Comparison of ENCODE assay signal across 2 cellular contexts in genomic region chr10:33165911-33166310, GRCh38.
TF ChIP-seq lines count a peak whose summit lies in the region.

No MANE protein-coding gene starts in this region.

TF ChIP-seq in GM23338, 12 proteins besides CTCF, POLR2A, EP300 and RAD21 (continued from another document):
- TF ChIP-seq REST (IDR thresholded peaks at IDR 0.05; ENCODE audit: unreplicated experiment) (no peak), NANOG (IDR thresholded peaks at IDR 0.05; ENCODE audit: borderline replicate concordance) (no peak), ETS1 (IDR thresholded peaks at IDR 0.05) (no peak), ZNF114 (CRISPR knock-in tag; IDR thresholded peaks at IDR 0.05) (no peak), ZNF331 (CRISPR knock-in tag; IDR thresholded peaks at IDR 0.05; ENCODE audit: low read depth) (no peak), POLR2AphosphoS5 (IDR thresholded peaks at IDR 0.05; ENCODE audit: low read depth) (no peak), CREB1 (CRISPR knock-in tag; IDR thresholded peaks at IDR 0.05; ENCODE audit: low read depth) (no peak), ZNF462 (CRISPR knock-in tag; IDR thresholded peaks at IDR 0.05) (no peak), JUNB (IDR thresholded peaks at IDR 0.05; ENCODE audit: unreplicated experiment) (no peak)
TF ChIP-seq in GM23338: peak in this region for 0.

TF ChIP-seq in WTC11, 78 proteins besides CTCF, POLR2A, EP300 and RAD21 (continued from another document):
- TF ChIP-seq MAX (CRISPR knock-in tag; IDR thresholded peaks at IDR 0.05), result no peak
- no peak for TF ChIP-seq EMX1 (CRISPR knock-in tag; IDR thresholded peaks at IDR 0.05)
- TF ChIP-seq PRRX2 (CRISPR knock-in tag; IDR thresholded peaks at IDR 0.05), result no peak
- TF ChIP-seq ZNF512 (CRISPR knock-in tag; IDR thresholded peaks at IDR 0.05; ENCODE audit: borderline replicate concordance), result no peak
- TF ChIP-seq CBFB (CRISPR knock-in tag; IDR thresholded peaks at IDR 0.05; ENCODE audit: low read depth), result no peak
- no peak for TF ChIP-seq CREM (CRISPR knock-in tag; IDR thresholded peaks at IDR 0.05)
- TF ChIP-seq MLX (CRISPR knock-in tag; IDR thresholded peaks at IDR 0.05), result no peak
- no peak for TF ChIP-seq IRF2 (CRISPR knock-in tag; IDR thresholded peaks at IDR 0.05; ENCODE audit: borderline replicate concordance, low read depth)
- TF ChIP-seq GRHL2 (CRISPR knock-in tag; IDR thresholded peaks at IDR 0.05; ENCODE audit: insufficient replicate concordance, severe bottlenecking), result no peak
- no peak for TF ChIP-seq E2F5 (CRISPR knock-in tag; IDR thresholded peaks at IDR 0.05)
